Comparison of ENCODE assay signal across 7 cellular contexts in genomic region chr12:121583334-121583661, GRCh38. TPM values are rescaled to one million over a fixed set of nuclear protein-coding genes. Genes with fewer than 3 reads are reported as not detected.
DNase-seq lines count a peak whose midpoint lies in the region; ATAC-seq, FAIRE-seq and TF ChIP-seq lines count a peak whose summit lies in the region.
"Not testable (repeated sequence)": the region's sequence is repeated elsewhere in the genome, so short reads cannot be mapped to it uniquely, and the experiment has no call there.

No MANE protein-coding gene starts in this region.

- peak overlapping the region; percentile 79 for H3K27ac ChIP-seq in CD4-positive, alpha-beta T cell (ENCODE audit: low read depth, low read length)
- not testable (repeated sequence) for H3K27ac ChIP-seq in PC-9; astrocyte (ENCODE audit: low read depth, low read length); hepatocyte

- H3K4me2 ChIP-seq in PC-9 (0 out of 2 replicates have a peak overlapping the region, but pooled peaks have one; percentile 24), astrocyte (ENCODE audit: low read length) (peak overlapping the region; percentile 86), hepatocyte (peak overlapping the region; percentile 98)

- not testable (repeated sequence) for H3K9me3 ChIP-seq in CD4-positive, alpha-beta T cell (ENCODE audit: control insufficient read depth, low read length); HAP-1; PC-9 (ENCODE audit: insufficient read depth, low read depth); astrocyte (ENCODE audit: insufficient read depth, low read depth, low read length); hepatocyte (ENCODE audit: low read depth)

- H3K9ac ChIP-seq in astrocyte (ENCODE audit: low read length) = not testable (repeated sequence)

- BruUV-seq in PC-9 (replicated peaks; lab: Mats Ljungman, UMichigan) = not testable (repeated sequence)

- 0 out of 2 replicates have a peak overlapping the region, but pooled peaks have one; percentile 52 for H3K4me3 ChIP-seq in HAP-1
- not testable (repeated sequence) for H3K4me3 ChIP-seq in PC-9; astrocyte (ENCODE audit: insufficient read depth, low read depth, low read length); hepatocyte

- not testable (repeated sequence) for ATAC-seq in CD4-positive, alpha-beta T cell (ENCODE audit: poor library complexity); naive B cell (ENCODE audit: low read depth in 2 of 2)

- H3K27me3 Mint-ChIP-seq in CD4-positive, alpha-beta T cell; astrocyte (ENCODE audit: low read depth, unreplicated experiment); naive B cell; progenitor cell of endocrine pancreas: not testable (repeated sequence)

- H3K9me2 ChIP-seq in PC-9 (ENCODE audit: insufficient read depth); hepatocyte (replicated peaks; ENCODE audit: insufficient read depth): not testable (repeated sequence)

- H2AFZ ChIP-seq in PC-9; astrocyte (ENCODE audit: low read depth, low read length): not testable (repeated sequence)
- peak overlapping the region; percentile 3 for H2AFZ ChIP-seq in hepatocyte

- in situ Hi-C loops in HAP-1 (cut with MboI; ENCODE audit: low sequenced_read_pairs) = not testable (repeated sequence)

- FAIRE-seq in astrocyte (lab: Jason Lieb, UNC) = not testable (repeated sequence)

- not testable (repeated sequence) for DNase-seq in CD4-positive, alpha-beta T cell; HAP-1 (ENCODE audit: low spot score in 2 of 2); PC-9; astrocyte (ENCODE audit: low read depth); hepatocyte (ENCODE audit: low spot score); naive B cell; progenitor cell of endocrine pancreas (ENCODE audit: low spot score, unreplicated experiment)

- H4K20me1 ChIP-seq in PC-9 (ENCODE audit: insufficient read depth); astrocyte (ENCODE audit: insufficient read depth, low read length); hepatocyte (ENCODE audit: insufficient read depth, poor library complexity, severe bottlenecking): not testable (repeated sequence)

- H3K36me3 Mint-ChIP-seq in CD4-positive, alpha-beta T cell (ENCODE audit: low read depth); astrocyte (ENCODE audit: low read depth, unreplicated experiment); naive B cell; progenitor cell of endocrine pancreas (ENCODE audit: insufficient read depth): not testable (repeated sequence)

- H3K4me3 Mint-ChIP-seq in CD4-positive, alpha-beta T cell = peak overlapping the region; percentile 9
- H3K4me3 Mint-ChIP-seq in astrocyte (ENCODE audit: unreplicated experiment); progenitor cell of endocrine pancreas (ENCODE audit: low read depth): not testable (repeated sequence)
- peak overlapping the region in 2 of 8 donors; percentile 65 to 98 for H3K4me3 Mint-ChIP-seq in naive B cell

- H3K4me1 Mint-ChIP-seq in CD4-positive, alpha-beta T cell (ENCODE audit: low read depth) = peaks cover 41% of the 10 kb centered on the region
- H3K4me1 Mint-ChIP-seq in astrocyte (ENCODE audit: low read depth, unreplicated experiment) (peaks cover 25% of the 10 kb centered on the region), naive B cell (peaks cover 26 to 50% (median 41%) of the 10 kb centered on the region in 3 donors), progenitor cell of endocrine pancreas (ENCODE audit: low read depth) (peaks cover 39% of the 10 kb centered on the region)

- H3K36me3 ChIP-seq in HAP-1 (replicated peaks); PC-9 (ENCODE audit: low read depth); astrocyte (ENCODE audit: insufficient read depth, low read length); hepatocyte (replicated peaks; ENCODE audit: insufficient read depth, low read depth): not testable (repeated sequence)

- CTCF ChIA-PET in CD4-positive, alpha-beta T cell (lab: Charles Lee) = interaction anchor here (0.6 to 2.7 kb wide), 2 partner anchors 30 to 210 kb away, joined by 3 to 12 read pairs; partner anchors contain the start of gene RHOF
- CTCF ChIA-PET in PC-9 (lab: Charles Lee) = interaction anchor here (0.6 kb wide), 1 partner anchor 40 kb away, joined by 5 read pairs; no protein-coding TSS in a partner anchor

- not testable (repeated sequence) for TF ChIP-seq CTCF in CD4-positive, alpha-beta T cell (IDR thresholded peaks at IDR 0.05); PC-9 (conservative IDR thresholded peaks at IDR 0.05); astrocyte (IDR thresholded peaks at IDR 0.05; ENCODE audit: insufficient read depth, low read depth, low read length); hepatocyte (IDR thresholded peaks at IDR 0.05; ENCODE audit: poor library complexity); progenitor cell of endocrine pancreas (IDR thresholded peaks at IDR 0.05; ENCODE audit: unreplicated experiment)

- H3K79me2 ChIP-seq in PC-9 (ENCODE audit: low read depth); astrocyte (ENCODE audit: insufficient read depth, low read length); hepatocyte: not testable (repeated sequence)

- 84% methylated on average over 2 of the region's 2 CpGs for WGBS in hepatocyte (ENCODE audit: low lambda C conversion rate, missing lambda C conversion rate)

- peaks cover 27% of the 10 kb centered on the region for H3K4me1 ChIP-seq in HAP-1
- H3K4me1 ChIP-seq in PC-9 (replicated peaks; ENCODE audit: insufficient read depth) = not testable (repeated sequence)
- peaks cover 32% of the 10 kb centered on the region for H3K4me1 ChIP-seq in astrocyte (ENCODE audit: insufficient read depth, low read length)
- H3K4me1 ChIP-seq in hepatocyte (ENCODE audit: insufficient read depth) = peaks cover 23% of the 10 kb centered on the region

- not testable (repeated sequence) for H3K27me3 ChIP-seq in CD4-positive, alpha-beta T cell (ENCODE audit: control insufficient read depth, insufficient read depth, low read length); HAP-1 (ENCODE audit: low read depth); PC-9 (ENCODE audit: insufficient read depth, low read depth); astrocyte (ENCODE audit: insufficient read depth, low read length); hepatocyte

- peaks cover 12% of the 10 kb centered on the region; the same call in 1 of the 2 replicates for H3F3A ChIP-seq in PC-9 (ENCODE audit: insufficient read depth, low read depth)

- peak overlapping the region; percentile 98 for H3K27ac Mint-ChIP-seq in CD4-positive, alpha-beta T cell
- not testable (repeated sequence) for H3K27ac Mint-ChIP-seq in astrocyte (ENCODE audit: unreplicated experiment)
- H3K27ac Mint-ChIP-seq in naive B cell = peak overlapping the region in 4 of 6 donors; percentile 32 to 80 (median 56)
- H3K27ac Mint-ChIP-seq in progenitor cell of endocrine pancreas = peak overlapping the region; percentile 92

- POLR2A ChIA-PET in CD4-positive, alpha-beta T cell (lab: Charles Lee) = interaction anchor here (1.0 to 1.5 kb wide), 3 partner anchors 44 to 1382 kb away, joined by 3 to 6 read pairs (median 4); partner anchors contain the start of gene RPLP0
- POLR2A ChIA-PET in PC-9 (lab: Charles Lee; ENCODE audit: unreplicated experiment) = not testable (repeated sequence)

- intact Hi-C loops in CD4-positive, alpha-beta T cell (cut with DNase I, micrococcal nuclease) = loop anchor here in 1 of 2 experiments (5.0 kb wide), 1 partner anchor 89 kb away; no protein-coding TSS in a partner anchor
- intact Hi-C loops in PC-9 (cut with micrococcal nuclease; ENCODE audit: unreplicated experiment) = loop anchor here (5.0 kb wide), 2 partner anchors 44 to 684 kb away; partner anchors contain the start of genes ORAI1 and VPS33A

- not testable (repeated sequence) for H3K9me3 Mint-ChIP-seq in CD4-positive, alpha-beta T cell; astrocyte (ENCODE audit: unreplicated experiment); naive B cell; progenitor cell of endocrine pancreas (ENCODE audit: low read depth)

RNA-seq across cellular contexts. Expression of gene KDM2B, which starts 2.5 kb away (rescaled TPM):
- total RNA-seq in CD4-positive, alpha-beta T cell = 10 to 100 TPM; 60.4 to 62.6 TPM
- total RNA-seq in PC-9 (2021) = 43.6 and 45.1 TPM in 2 replicates
- total RNA-seq in astrocyte = 21.3 and 23.4 TPM in 2 replicates
- 18.8 and 22.7 TPM in 2 replicates for total RNA-seq in hepatocyte
- polyA plus RNA-seq in hepatocyte = 13.6 and 18.9 TPM in 2 replicates
- polyA plus RNA-seq in naive B cell (ENCODE audit: low read depth in 6 of 6) = 10 to 100 TPM; 25.5 to 46.5 (median 31.0) TPM
- 74.0 and 79.2 TPM in 2 replicates for total RNA-seq in progenitor cell of endocrine pancreas

RNA-seq across cellular contexts. Expression of gene ORAI1, which starts 43.0 kb away (rescaled TPM):
- 10 to 100 TPM; 39.7 to 42.3 TPM for total RNA-seq in CD4-positive, alpha-beta T cell
- total RNA-seq in PC-9 (2021) (25.6 and 28.1 TPM in 2 replicates), astrocyte (16.5 and 20.4 TPM in 2 replicates), hepatocyte (15.0 and 16.2 TPM in 2 replicates), progenitor cell of endocrine pancreas (18.9 and 19.3 TPM in 2 replicates)
- polyA plus RNA-seq in hepatocyte (30.9 and 39.1 TPM in 2 replicates), naive B cell (ENCODE audit: low read depth in 6 of 6) (100 to 1,000 TPM; 130 to 190 (median 161) TPM)

Comparison
In these comparisons a context has a peak if more than half of its experiments do, and no peak if none do; other contexts are left out.
1. H3K4me2 ChIP-seq: peak in every context shown above with its lines; median percentile 98 in hepatocyte; 86 in astrocyte; 24 in PC-9.